8 cellular contexts compared by ENCODE assay signal in genomic region chr2:30225131-30225762, GRCh38. TPM values are rescaled to one million over a fixed set of nuclear protein-coding genes. Genes with fewer than 3 reads are reported as not detected.
DNase-seq lines count a peak whose midpoint lies in the region; ATAC-seq and TF ChIP-seq lines count a peak whose summit lies in the region.

No MANE protein-coding gene starts in this region.

- H3K14ac ChIP-seq in trophoblast cell (ENCODE audit: low read length), result peak overlapping the region; percentile 11

- peaks cover 20 to 27% of the 10 kb centered on the region in 2 experiments for H3K4me1 ChIP-seq in trophoblast cell (ENCODE audit: control insufficient read depth in 1 of 2, insufficient read depth in 2 of 2, low read length in 2 of 2)

- H3K9me3 ChIP-seq in trophoblast cell (ENCODE audit: insufficient read depth, low read depth, low read length), result no peaks in the 10 kb centered on the region

- H2BK120ac ChIP-seq in trophoblast cell (ENCODE audit: insufficient read depth, low read length, poor library complexity), result peak overlapping the region; percentile 43

- peak; percentile 9 for TF ChIP-seq CTCF in GM06990 (IDR thresholded peaks at IDR 0.05; ENCODE audit: insufficient read depth, low read length, poor library complexity, severe bottlenecking)
- peak; percentile 25 for TF ChIP-seq CTCF in fibroblast of the aortic adventitia (IDR thresholded peaks at IDR 0.05; ENCODE audit: insufficient read depth, low read length)

- WGBS in trophoblast cell (ENCODE audit: extremely low coverage, insufficient coverage, insufficient read length), result no CpG with 5 or more reads among the region's 8 CpGs

- H4K12ac ChIP-seq in trophoblast cell (ENCODE audit: low read depth, low read length), result no peak overlapping the region

- H3K4me3 Mint-ChIP-seq in activated CD8-positive, alpha-beta memory T cell treated with anti-CD3 and anti-CD28 coated beads, Interleukin-2, amount 10 ng/mL, durations not matched to agents 7 days and 5 days, result peak overlapping the region; percentile 90

- no peak overlapping the region for H3K9ac ChIP-seq in trophoblast cell (ENCODE audit: low read length)

- peaks cover 23% of the 10 kb centered on the region for H3K79me1 ChIP-seq in trophoblast cell (ENCODE audit: low read length)

- peaks cover 51% of the 10 kb centered on the region for H3K4me1 Mint-ChIP-seq in activated CD8-positive, alpha-beta memory T cell treated with anti-CD3 and anti-CD28 coated beads, Interleukin-2, amount 10 ng/mL, durations not matched to agents 7 days and 5 days

- no peaks in the 10 kb centered on the region for H3K36me3 Mint-ChIP-seq in activated CD8-positive, alpha-beta memory T cell treated with anti-CD3 and anti-CD28 coated beads, Interleukin-2, amount 10 ng/mL, durations not matched to agents 7 days and 5 days

- peak overlapping the region; percentile 88 for H3K27ac ChIP-seq in trophoblast cell (ENCODE audit: low read depth, low read length)

- H2BK5ac ChIP-seq in trophoblast cell (ENCODE audit: low read depth, low read length, poor library complexity), result peak overlapping the region; percentile 44

- peak overlapping the region; percentile 44 for H4K8ac ChIP-seq in trophoblast cell (ENCODE audit: low read depth, low read length)

- no peak overlapping the region for H3K18ac ChIP-seq in trophoblast cell (ENCODE audit: low read length)

- no peaks in the 10 kb centered on the region for H3K27me3 ChIP-seq in GM06990 (replicated peaks; ENCODE audit: control insufficient read depth, insufficient read depth, low read length)
- no peaks in the 10 kb centered on the region for H3K27me3 ChIP-seq in trophoblast cell (ENCODE audit: insufficient read depth, low read length)

- DNase-seq in GM06990 (ENCODE audit: extremely low read depth, insufficient read length), result no peak
- DNase-seq in NAMALWA (ENCODE audit: low spot score), result peak; percentile 74
- DNase-seq in activated CD8-positive, alpha-beta memory T cell treated with anti-CD3 and anti-CD28 coated beads, Interleukin-2, amount 10 ng/mL, durations not matched to agents 7 days and 5 days, result peak; percentile 74
- DNase-seq in fibroblast of the aortic adventitia (ENCODE audit: low read depth), result peak; percentile 81
- DNase-seq in trophoblast cell, result no peak
- DNase-seq in D341Med (ENCODE audit: low spot score), result no peak

- no peak overlapping the region for H3K4ac ChIP-seq in trophoblast cell (ENCODE audit: low read depth, low read length)

- H3K23ac ChIP-seq in trophoblast cell (ENCODE audit: low read length), result no peak overlapping the region

- H2AFZ ChIP-seq in trophoblast cell (ENCODE audit: insufficient read depth, low read length, poor library complexity), result no peak overlapping the region

- H3K27me3 Mint-ChIP-seq in activated CD8-positive, alpha-beta memory T cell treated with anti-CD3 and anti-CD28 coated beads, Interleukin-2, amount 10 ng/mL, durations not matched to agents 7 days and 5 days, result peaks cover 5% of the 10 kb centered on the region

- peak overlapping the region; percentile 56 for H3K4me3 ChIP-seq in GM06990 (replicated peaks; ENCODE audit: low read depth, low read length)
- peak overlapping the region; percentile 60 for H3K4me3 ChIP-seq in fibroblast of the aortic adventitia (ENCODE audit: low read depth, low read length)
- no peak overlapping the region for H3K4me3 ChIP-seq in trophoblast cell (ENCODE audit: low read depth, low read length)

- no peaks in the 10 kb centered on the region for H3K79me2 ChIP-seq in trophoblast cell (ENCODE audit: control insufficient read depth, insufficient read depth, low read length, poor library complexity)

- no peaks in the 10 kb centered on the region for H3K36me3 ChIP-seq in GM06990 (ENCODE audit: control insufficient read depth, insufficient read depth, low read length)
- H3K36me3 ChIP-seq in trophoblast cell (ENCODE audit: control insufficient read depth in 1 of 2, insufficient read depth in 2 of 2, low read length in 2 of 2), result no peaks in the 10 kb centered on the region

- peak overlapping the region; percentile 44 for H4K91ac ChIP-seq in trophoblast cell (ENCODE audit: low read depth, low read length)

- peak overlapping the region; percentile 30 for H2BK12ac ChIP-seq in trophoblast cell (ENCODE audit: low read length)

- CTCF ChIA-PET in activated CD8-positive, alpha-beta memory T cell treated with anti-CD3 and anti-CD28 coated beads, Interleukin-2, amount 10 ng/mL, durations not matched to agents 7 days and 5 days (lab: Charles Lee), result interaction anchor here (0.9 to 5.3 kb wide), 6 partner anchors 13 to 486 kb away, joined by 3 to 35 read pairs (median 5); no protein-coding TSS in a partner anchor

- peak overlapping the region; percentile 98 for H3K27ac Mint-ChIP-seq in activated CD8-positive, alpha-beta memory T cell treated with anti-CD3 and anti-CD28 coated beads, Interleukin-2, amount 10 ng/mL, durations not matched to agents 7 days and 5 days

- H2AK5ac ChIP-seq in trophoblast cell (ENCODE audit: low read length), result no peak overlapping the region

- H3K9me3 Mint-ChIP-seq in activated CD8-positive, alpha-beta memory T cell treated with anti-CD3 and anti-CD28 coated beads, Interleukin-2, amount 10 ng/mL, durations not matched to agents 7 days and 5 days (ENCODE audit: low read depth), result no peaks in the 10 kb centered on the region

- ATAC-seq in GM21619 (IDR thresholded peaks at IDR 0.05; ENCODE audit: unreplicated experiment) (peak; percentile 63), HG03025 (IDR thresholded peaks at IDR 0.05; ENCODE audit: low FRiP score, unreplicated experiment) (no peak)
- peak; percentile 88 for ATAC-seq in activated CD8-positive, alpha-beta memory T cell treated with anti-CD3 and anti-CD28 coated beads, Interleukin-2, amount 10 ng/mL, durations not matched to agents 7 days and 5 days

- H3K4me2 ChIP-seq in trophoblast cell (ENCODE audit: low read length), result peak overlapping the region; percentile 47

RNA-seq across cellular contexts. Expression of gene LBH, which starts 6.1 kb away (rescaled TPM):
- 10 to 100 TPM; 68.5 to 71.5 TPM for total RNA-seq in activated CD8-positive, alpha-beta memory T cell treated with anti-CD3 and anti-CD28 coated beads, Interleukin-2, amount 10 ng/mL, durations not matched to agents 7 days and 5 days
- total RNA-seq in fibroblast of the aortic adventitia (ENCODE audit: low replicate concordance), result 21.1 and 61.2 TPM in 2 replicates
- 120 and 147 TPM in 2 replicates for polyA plus RNA-seq in trophoblast cell (2013)

Comparison
In these comparisons a context has a peak if more than half of its experiments do, and no peak if none do; other contexts are left out.
1. DNase-seq: peak in NAMALWA (single experiment), activated CD8-positive, alpha-beta memory T cell treated with anti-CD3 and anti-CD28 coated beads, Interleukin-2, amount 10 ng/mL, durations not matched to agents 7 days and 5 days (single experiment) and fibroblast of the aortic adventitia (single experiment); none in GM06990 (single experiment), trophoblast cell (0 of 2) and D341Med (single experiment).